Comparison of ENCODE assay signal across 1 cellular context in genomic region chr6:138507977-138508675, GRCh38.
TF ChIP-seq lines count a peak whose summit lies in the region.

No MANE protein-coding gene starts in this region.

TF ChIP-seq in liver, 16 proteins besides CTCF, POLR2A, EP300 and RAD21 (continued from another document):
- TF ChIP-seq REST (IDR thresholded peaks at IDR 0.05) (peak; percentile 88), GABPA (IDR thresholded peaks at IDR 0.05 in 1 of 2, conservative IDR thresholded peaks at IDR 0.05 in 1 of 2) (peak in 1 of 2 donors; percentile 39), FOXA1 (IDR thresholded peaks at IDR 0.05) (peak; percentile 25)
